Comparison of ENCODE assay signal across 10 cellular contexts in genomic region chr10:22623624-22624263, GRCh38.
DNase-seq lines count a peak whose midpoint lies in the region; ATAC-seq and TF ChIP-seq lines count a peak whose summit lies in the region.
"Had no signal": no experiment of that assay in that cellular context is flagged by ENCODE, and none has a peak within 500 bp of the region (broad histone marks: within the 10 kb centered on the region; RNA-seq: fewer than 3 reads in every experiment).

No MANE protein-coding gene starts in this region.

- ATAC-seq in mucosa of descending colon = peak; percentile 27
- no peak for ATAC-seq in GM21529 (IDR thresholded peaks at IDR 0.05; ENCODE audit: unreplicated experiment)
- no peak for ATAC-seq in HG03460 (IDR thresholded peaks at IDR 0.05; ENCODE audit: unreplicated experiment)

- no peak for TF ChIP-seq CTCF in mucosa of descending colon (IDR thresholded peaks at IDR 0.05)
- no peak for TF ChIP-seq CTCF in colonic mucosa (IDR thresholded peaks at IDR 0.05)

- no peaks in the 10 kb centered on the region for H3K9me3 Mint-ChIP-seq in CD4-positive, alpha-beta memory T cell

- H3K27ac ChIP-seq in CD4-positive, alpha-beta memory T cell (ENCODE audit: low read depth, low read length) = peak overlapping the region; percentile 40
- H3K27ac ChIP-seq in KOPT-K1 (ENCODE audit: low read depth, low read length, poor library complexity, severe bottlenecking) (peak overlapping the region; percentile 27), angular gyrus (ENCODE audit: low read depth, low read length) (peak overlapping the region; percentile 62), colonic mucosa (no peak overlapping the region)

- peak overlapping the region; percentile 82 to 96 (median 89) for H3K27ac Mint-ChIP-seq in CD4-positive, alpha-beta memory T cell

- no peaks in the 10 kb centered on the region for H3K36me3 ChIP-seq in CD4-positive, alpha-beta memory T cell (ENCODE audit: insufficient read depth, low read length)
- no peaks in the 10 kb centered on the region for H3K36me3 ChIP-seq in KOPT-K1 (ENCODE audit: insufficient read depth, low read length)
- H3K36me3 ChIP-seq in mucosa of descending colon (ENCODE audit: low read depth) = no peaks in the 10 kb centered on the region
- H3K36me3 ChIP-seq in colonic mucosa = no peaks in the 10 kb centered on the region

- POLR2A ChIA-PET in CD4-positive, alpha-beta memory T cell (lab: Charles Lee; ENCODE audit: partially characterized antibody) = interaction anchor here (0.8 to 30.6 kb wide), 12 partner anchors 8 to 187 kb away, joined by 3 to 895 read pairs (median 6); partner anchors contain the start of gene PIP4K2A

- DNase-seq in CD4-positive, alpha-beta memory T cell = no peak
- no peak for DNase-seq in mucosa of descending colon
- DNase-seq in midbrain (lab: John Stamatoyannopoulos, UW) = no peak
- DNase-seq in colonic mucosa = no peak
- DNase-seq: KG1, NCI-H748 treated with DMSO at 0.1 percent for 48 hours had no signal

- intact Hi-C loops in CD4-positive, alpha-beta memory T cell (cut with micrococcal nuclease) = loop anchor here (1.0 to 2.0 kb wide), 3 partner anchors 7 to 43 kb away; no protein-coding TSS in a partner anchor
- intact Hi-C loops in mucosa of descending colon (cut with DNase I, micrococcal nuclease) = no loop called here
- intact Hi-C loops in colonic mucosa (cut with DNase I) = no loop called here

- H3K27me3 Mint-ChIP-seq in CD4-positive, alpha-beta memory T cell = no peaks in the 10 kb centered on the region

- peaks cover 4 to 6% of the 10 kb centered on the region in 2 donors for H3K36me3 Mint-ChIP-seq in CD4-positive, alpha-beta memory T cell

- CTCF ChIA-PET in CD4-positive, alpha-beta memory T cell (lab: Charles Lee; ENCODE audit: partially characterized antibody) = interaction anchor here (0.8 to 2.0 kb wide), 10 partner anchors 8 to 49 kb away, joined by 3 to 11 read pairs (median 5); no protein-coding TSS in a partner anchor

- peak overlapping the region; percentile 1 to 85 (median 66) for H3K4me3 Mint-ChIP-seq in CD4-positive, alpha-beta memory T cell

- H3K27me3 ChIP-seq in CD4-positive, alpha-beta memory T cell (ENCODE audit: insufficient read depth, low read length) = no peaks in the 10 kb centered on the region
- no peaks in the 10 kb centered on the region for H3K27me3 ChIP-seq in colonic mucosa

- peaks cover 97% of the 10 kb centered on the region for H3K4me1 ChIP-seq in CD4-positive, alpha-beta memory T cell (ENCODE audit: insufficient read depth, low read length)
- H3K4me1 ChIP-seq in mucosa of descending colon (ENCODE audit: low read depth) (peaks cover 6% of the 10 kb centered on the region), colonic mucosa (no peaks in the 10 kb centered on the region)

- H3K9ac ChIP-seq in colonic mucosa (ENCODE audit: low read depth in 2 of 2, low read length in 2 of 2) = no peak overlapping the region

- no peak overlapping the region for H3K4me3 ChIP-seq in CD4-positive, alpha-beta memory T cell (ENCODE audit: low read length in 2 of 2)
- no peak overlapping the region for H3K4me3 ChIP-seq in mucosa of descending colon
- no peak overlapping the region for H3K4me3 ChIP-seq in colonic mucosa

- peaks cover 77 to 100% (median 90%) of the 10 kb centered on the region in 4 donors for H3K4me1 Mint-ChIP-seq in CD4-positive, alpha-beta memory T cell

- no peaks in the 10 kb centered on the region for H3K9me3 ChIP-seq in CD4-positive, alpha-beta memory T cell (ENCODE audit: control insufficient read depth in 1 of 2, low read length in 2 of 2)
- H3K9me3 ChIP-seq in KOPT-K1 (ENCODE audit: insufficient read depth, low read length, poor library complexity, severe bottlenecking) (no peaks in the 10 kb centered on the region), mucosa of descending colon (no peaks in the 10 kb centered on the region), colonic mucosa (no peaks in the 10 kb centered on the region)
